Comparison of ENCODE assay signal across 6 cellular contexts in genomic region chr16:31141489-31142108, GRCh38. TPM values are rescaled to one million over a fixed set of nuclear protein-coding genes. Genes with fewer than 3 reads are reported as not detected.
A peak's percentile ranks its signal among the peaks of the same experiment; 100 is the strongest.
DNase-seq lines count a peak whose midpoint lies in the region; ATAC-seq and TF ChIP-seq lines count a peak whose summit lies in the region.

No MANE protein-coding gene starts in this region.

- H3K4me1 Mint-ChIP-seq in CD8-positive, alpha-beta T cell (ENCODE audit: low read depth) = peaks cover 14% of the 10 kb centered on the region
- H3K4me1 Mint-ChIP-seq in stimulated activated naive CD8-positive, alpha-beta T cell treated with anti-CD3 and anti-CD28 coated beads, Interleukin-15, amount 100 ng/mL, for 72 hours = peaks cover 21% of the 10 kb centered on the region

- peak overlapping the region; percentile 62 for H3K4me2 ChIP-seq in OCI-LY7 (ENCODE audit: low read length)

- no peak for TF ChIP-seq CTCF in CD8-positive, alpha-beta T cell (IDR thresholded peaks at IDR 0.05)
- TF ChIP-seq CTCF in OCI-LY7 (conservative IDR thresholded peaks at IDR 0.05; ENCODE audit: low read length) (no peak), fibroblast of the aortic adventitia (IDR thresholded peaks at IDR 0.05; ENCODE audit: insufficient read depth, low read length) (no peak)

- H3K4me1 ChIP-seq in CD8-positive, alpha-beta T cell (ENCODE audit: insufficient read depth, low read length) = peaks cover 16% of the 10 kb centered on the region
- H3K4me1 ChIP-seq in OCI-LY7 (ENCODE audit: insufficient read depth, low read length, poor library complexity, severe bottlenecking) = peaks cover 16% of the 10 kb centered on the region

- H3K36me3 ChIP-seq in CD8-positive, alpha-beta T cell (ENCODE audit: insufficient read depth, low read length) = no peaks in the 10 kb centered on the region
- H3K36me3 ChIP-seq in OCI-LY7 (ENCODE audit: insufficient read depth, low read length) = no peaks in the 10 kb centered on the region

- H3K79me2 ChIP-seq in OCI-LY7 (ENCODE audit: insufficient read depth, low read depth, low read length) = no peaks in the 10 kb centered on the region

- H3K27ac ChIP-seq in CD8-positive, alpha-beta T cell (ENCODE audit: low read depth, low read length) = no peak overlapping the region
- H3K27ac ChIP-seq in OCI-LY7 (ENCODE audit: low read depth, low read length, poor library complexity, severe bottlenecking) = peak overlapping the region; percentile 23

- POLR2A ChIA-PET in CD8-positive, alpha-beta T cell (lab: Charles Lee) = interaction anchor here (0.7 to 3.9 kb wide), 21 partner anchors 9 to 732 kb away, joined by 3 to 85 read pairs (median 4); partner anchors contain the start of genes ARMC5, BCKDK, FUS and KAT8
- POLR2A ChIA-PET in OCI-LY7 (lab: Charles Lee) = interaction anchor here (0.6 to 2.2 kb wide), 12 partner anchors 10 to 731 kb away, joined by 3 to 16 read pairs (median 3); partner anchors contain the start of genes BCKDK, FUS and KAT8

- CTCF ChIA-PET in CD8-positive, alpha-beta T cell (lab: Charles Lee) = interaction anchor here (0.6 to 3.0 kb wide), 41 partner anchors 8 to 792 kb away, joined by 3 to 36 read pairs (median 4); partner anchors contain the start of genes BCKDK, FUS, HSD3B7 and KAT8
- CTCF ChIA-PET in OCI-LY7 (lab: Charles Lee; ENCODE audit: unreplicated experiment) = interaction anchor here (0.7 to 1.0 kb wide), 5 partner anchors 15 to 66 kb away, joined by 3 to 6 read pairs (median 4); partner anchors contain the start of genes FUS and KAT8

- DNase-seq in CD8-positive, alpha-beta T cell = peak in 1 of 7 experiments; percentile 56
- no peak for DNase-seq in OCI-LY7 (ENCODE audit: low spot score)
- DNase-seq in fibroblast of the aortic adventitia (ENCODE audit: low read depth) = no peak
- DNase-seq in stimulated activated naive CD8-positive, alpha-beta T cell treated with anti-CD3 and anti-CD28 coated beads, Interleukin-15, amount 100 ng/mL, for 72 hours = peak in 1 of 2 donors; percentile 25
- no peak for DNase-seq in NCI-H446 (lab: John Stamatoyannopoulos, UW)

- ATAC-seq in CD8-positive, alpha-beta T cell = no peak
- no peak for ATAC-seq in stimulated activated naive CD8-positive, alpha-beta T cell treated with anti-CD3 and anti-CD28 coated beads, Interleukin-15, amount 100 ng/mL, for 72 hours
- no peak for ATAC-seq in GM18517 (IDR thresholded peaks at IDR 0.05; ENCODE audit: unreplicated experiment)

- no peaks in the 10 kb centered on the region for H3K9me2 ChIP-seq in OCI-LY7 (ENCODE audit: insufficient read depth, low read length)

- peak overlapping the region; percentile 77 for H3K27ac Mint-ChIP-seq in CD8-positive, alpha-beta T cell
- peak overlapping the region in 1 of 2 donors; percentile 62 for H3K27ac Mint-ChIP-seq in stimulated activated naive CD8-positive, alpha-beta T cell treated with anti-CD3 and anti-CD28 coated beads, Interleukin-15, amount 100 ng/mL, for 72 hours

- H3K27me3 ChIP-seq in CD8-positive, alpha-beta T cell (ENCODE audit: insufficient read depth, low read length) = no peaks in the 10 kb centered on the region

- no peaks in the 10 kb centered on the region for H3K36me3 Mint-ChIP-seq in CD8-positive, alpha-beta T cell

- peak overlapping the region; percentile 66 for H3K4me3 ChIP-seq in CD8-positive, alpha-beta T cell (ENCODE audit: low read depth, low read length)
- H3K4me3 ChIP-seq in OCI-LY7 (ENCODE audit: low read depth, low read length, poor library complexity, severe bottlenecking) = peak overlapping the region; percentile 47
- H3K4me3 ChIP-seq in fibroblast of the aortic adventitia (ENCODE audit: low read depth, low read length) = peak overlapping the region; percentile 53

- no peaks in the 10 kb centered on the region for H3K9me3 ChIP-seq in CD8-positive, alpha-beta T cell (ENCODE audit: low read length)
- H3K9me3 ChIP-seq in OCI-LY7 (ENCODE audit: low read length) = no peaks in the 10 kb centered on the region

- intact Hi-C loops in CD8-positive, alpha-beta T cell (cut with DNase I, micrococcal nuclease) = loop anchor here (1.0 to 10.0 kb wide), 19 partner anchors 23 to 727 kb away; partner anchors contain the start of genes BCKDK (in 2 of the 2), FUS (in 2 of the 2), SETD1A (in 2 of the 2) and ARMC5 (in 1 of the 2)
- intact Hi-C loops in OCI-LY7 (cut with micrococcal nuclease; ENCODE audit: unreplicated experiment) = loop anchor here (1.0 to 2.0 kb wide), 8 partner anchors 24 to 318 kb away; partner anchors contain the start of genes ARMC5, BCKDK, KAT8 and VKORC1

- H2AFZ ChIP-seq in OCI-LY7 (ENCODE audit: low read length) = peak overlapping the region; percentile 82; the same call in 1 of the 2 replicates

- BruUV-seq in OCI-LY7 (replicated peaks; lab: Mats Ljungman, UMichigan) = no TSS peak

- no peaks in the 10 kb centered on the region for H3K9me3 Mint-ChIP-seq in CD8-positive, alpha-beta T cell
- no peaks in the 10 kb centered on the region for H3K9me3 Mint-ChIP-seq in stimulated activated naive CD8-positive, alpha-beta T cell treated with anti-CD3 and anti-CD28 coated beads, Interleukin-15, amount 100 ng/mL, for 72 hours

- H3K27me3 Mint-ChIP-seq in CD8-positive, alpha-beta T cell (ENCODE audit: low read depth) = no peaks in the 10 kb centered on the region
- H3K27me3 Mint-ChIP-seq in stimulated activated naive CD8-positive, alpha-beta T cell treated with anti-CD3 and anti-CD28 coated beads, Interleukin-15, amount 100 ng/mL, for 72 hours = no peaks in the 10 kb centered on the region

- H3K4me3 Mint-ChIP-seq in CD8-positive, alpha-beta T cell = peak overlapping the region; percentile 69
- H3K4me3 Mint-ChIP-seq in stimulated activated naive CD8-positive, alpha-beta T cell treated with anti-CD3 and anti-CD28 coated beads, Interleukin-15, amount 100 ng/mL, for 72 hours = peak overlapping the region; percentile 76 to 78

- no peaks in the 10 kb centered on the region for H4K20me1 ChIP-seq in OCI-LY7 (ENCODE audit: insufficient read depth, low read length)

RNA-seq across cellular contexts. Expression of gene PRSS8, which starts 6.1 kb away (rescaled TPM):
- not detected for total RNA-seq in CD8-positive, alpha-beta T cell
- total RNA-seq in OCI-LY7 (2014; rRNA removed; shearing (Covaris generic)) = not detected in 2 replicates
- not detected in 2 replicates for total RNA-seq in OCI-LY7 (2022)
- not detected in 2 replicates for total RNA-seq in fibroblast of the aortic adventitia (ENCODE audit: low replicate concordance)

RNA-seq across cellular contexts. Expression of gene PRSS36, which starts 8.3 kb away (rescaled TPM):
- under 1 TPM; 0.56 to 0.87 TPM for total RNA-seq in CD8-positive, alpha-beta T cell
- 0.36 TPM in 1 of 2 replicates, not detected in the other for total RNA-seq in OCI-LY7 (2014; rRNA removed; shearing (Covaris generic))
- total RNA-seq in OCI-LY7 (2022) (1.0 TPM in 1 of 2 replicates, not detected in the other), fibroblast of the aortic adventitia (ENCODE audit: low replicate concordance) (1.1 and 3.8 TPM in 2 replicates)

RNA-seq across cellular contexts. Expression of gene KAT8, which starts 24.1 kb away (rescaled TPM):
- total RNA-seq in CD8-positive, alpha-beta T cell = 100 to 1,000 TPM; 105 to 107 TPM
- 86.9 and 89.1 TPM in 2 replicates for total RNA-seq in OCI-LY7 (2014; rRNA removed; shearing (Covaris generic))
- total RNA-seq in OCI-LY7 (2022) = 95.3 and 102 TPM in 2 replicates
- 25.1 and 31.5 TPM in 2 replicates for total RNA-seq in fibroblast of the aortic adventitia (ENCODE audit: low replicate concordance)

RNA-seq across cellular contexts. Expression of gene BCKDK, which starts 33.4 kb away (rescaled TPM):
- total RNA-seq in CD8-positive, alpha-beta T cell = 1 to 10 TPM; 5.6 to 7.6 TPM
- 25.0 and 40.4 TPM in 2 replicates for total RNA-seq in OCI-LY7 (2014; rRNA removed; shearing (Covaris generic))
- total RNA-seq in OCI-LY7 (2022) (36.5 and 39.0 TPM in 2 replicates), fibroblast of the aortic adventitia (ENCODE audit: low replicate concordance) (16.9 and 39.5 TPM in 2 replicates)

RNA-seq across cellular contexts. Expression of gene FUS, which starts 38.3 kb away (rescaled TPM):
- total RNA-seq in CD8-positive, alpha-beta T cell = 100 to 1,000 TPM; 734 to 742 TPM
- total RNA-seq in OCI-LY7 (2014; rRNA removed; shearing (Covaris generic)) = 90.0 and 104 TPM in 2 replicates
- 880 and 953 TPM in 2 replicates for total RNA-seq in OCI-LY7 (2022)
- 41.3 and 65.3 TPM in 2 replicates for total RNA-seq in fibroblast of the aortic adventitia (ENCODE audit: low replicate concordance)
